Comparison of ENCODE assay signal across 23 cellular contexts in genomic region chr15:58513008-58513407, GRCh38.
"Had no signal": no experiment of that assay in that cellular context is flagged by ENCODE, and none has a peak within 500 bp of the region (broad histone marks: within the 10 kb centered on the region; RNA-seq: fewer than 3 reads in every experiment).

No MANE protein-coding gene starts in this region.

- DNase-seq: activated CD4-positive, alpha-beta T cell treated with anti-CD3 and anti-CD28 coated beads for 1 hour; activated CD4-positive, alpha-beta T cell treated with anti-CD3 and anti-CD28 coated beads, Interleukin-2, amount 50 U/mL, for 1 hour; activated CD8-positive, alpha-beta T cell treated with anti-CD3 and anti-CD28 coated beads, Interleukin-2, amount 10 ng/mL, durations not matched to agents 7 days and 5 days; activated gamma-delta T cell; activated naive CD4-positive, alpha-beta T cell treated with anti-CD3 and anti-CD28 coated beads, Interleukin-2, amount 50 U/mL, for 16 hours; activated naive CD8-positive, alpha-beta T cell treated with anti-CD3 and anti-CD28 coated beads, Interleukin-2, amount 50 U/mL, for 24 hours; cortex of kidney; foreskin fibroblast; heart right ventricle; kidney; lower lobe of right lung; naive thymus-derived CD8-positive, alpha-beta T cell; pancreas; psoas muscle; stimulated activated CD4-positive, alpha-beta T cell treated with anti-CD3 and anti-CD28 coated beads, Interleukin-12 subunit alpha, Interleukin-12 subunit beta, amount 100 ng/mL, for 4 hours; stimulated activated CD4-positive, alpha-beta T cell treated with anti-CD3 and anti-CD28 coated beads, Interleukin-4, amount 100 ng/mL, for 4 hours; stimulated activated naive CD8-positive, alpha-beta T cell treated with anti-CD3 and anti-CD28 coated beads, Interleukin-15, Interleukin-2, amounts not matched to agents 100 U/mL and 50 U/mL, for 24 hours; WERI-Rb-1 had no signal

- H3K27me3 Mint-ChIP-seq: activated naive CD8-positive, alpha-beta T cell treated with anti-CD3 and anti-CD28 coated beads, Interleukin-2, amount 50 U/mL, for 24 hours; naive thymus-derived CD8-positive, alpha-beta T cell had no signal

- H3K4me3 ChIP-seq: cardiac muscle cell, heart right ventricle, lower lobe of right lung, pancreas, psoas muscle, right atrium auricular region, upper lobe of left lung had no signal

- H3K4me3 Mint-ChIP-seq: activated CD8-positive, alpha-beta T cell treated with anti-CD3 and anti-CD28 coated beads, Interleukin-2, amount 10 ng/mL, durations not matched to agents 7 days and 5 days; activated naive CD8-positive, alpha-beta T cell treated with anti-CD3 and anti-CD28 coated beads, Interleukin-2, amount 50 U/mL, for 24 hours; activated T-helper 1 cell treated with anti-CD3 and anti-CD28 coated beads, Interleukin-12 subunit alpha, Interleukin-12 subunit beta, Interleukin-2, Interleukin-4 antibody, amounts not matched to agents 30 ng/mL and 10 ng/mL and 1 ng/mL, durations not matched to agents 14 hours and 24 hours and 36 hours had no signal

- H3K9me3 ChIP-seq: lower lobe of right lung, pancreas, psoas muscle, right atrium auricular region, upper lobe of left lung had no signal

- H3K4me1 ChIP-seq: lower lobe of right lung, pancreas, psoas muscle had no signal

- H3K27ac ChIP-seq: cardiac muscle cell, epithelial cell of prostate, heart right ventricle, lower lobe of right lung, pancreas, psoas muscle, right atrium auricular region, upper lobe of left lung, WERI-Rb-1 had no signal

- H3K27ac Mint-ChIP-seq: activated CD8-positive, alpha-beta T cell treated with anti-CD3 and anti-CD28 coated beads, Interleukin-2, amount 10 ng/mL, durations not matched to agents 7 days and 5 days; activated naive CD8-positive, alpha-beta T cell treated with anti-CD3 and anti-CD28 coated beads, Interleukin-2, amount 50 U/mL, for 24 hours; activated T-helper 1 cell treated with anti-CD3 and anti-CD28 coated beads, Interleukin-12 subunit alpha, Interleukin-12 subunit beta, Interleukin-2, Interleukin-4 antibody, amounts not matched to agents 30 ng/mL and 10 ng/mL and 1 ng/mL, durations not matched to agents 14 hours and 24 hours and 36 hours had no signal

- H3K27me3 ChIP-seq: cardiac muscle cell, heart right ventricle, pancreas, right atrium auricular region, upper lobe of left lung had no signal

- ATAC-seq: activated CD8-positive, alpha-beta T cell treated with anti-CD3 and anti-CD28 coated beads, Interleukin-2, amount 10 ng/mL, durations not matched to agents 7 days and 5 days; activated naive CD8-positive, alpha-beta T cell treated with anti-CD3 and anti-CD28 coated beads, Interleukin-2, amount 50 U/mL, for 24 hours; lower lobe of right lung; naive thymus-derived CD8-positive, alpha-beta T cell; pancreas; stimulated activated naive CD8-positive, alpha-beta T cell treated with anti-CD3 and anti-CD28 coated beads, Interleukin-15, Interleukin-2, amounts not matched to agents 100 U/mL and 50 U/mL, for 24 hours had no signal

- H3K36me3 ChIP-seq: cardiac muscle cell, heart right ventricle, lower lobe of right lung, pancreas, right atrium auricular region, upper lobe of left lung, WERI-Rb-1 had no signal
